In genomic region chr12:8698830-8699330, GRCh38 we compare ENCODE assay signal across 9 cellular contexts. TPM values are rescaled to one million over a fixed set of nuclear protein-coding genes. Genes with fewer than 3 reads are reported as not detected.
DNase-seq lines count a peak whose midpoint lies in the region; ATAC-seq and TF ChIP-seq lines count a peak whose summit lies in the region.
"Had no signal": no experiment of that assay in that cellular context is flagged by ENCODE, and none has a peak within 500 bp of the region (broad histone marks: within the 10 kb centered on the region; RNA-seq: fewer than 3 reads in every experiment).

No MANE protein-coding gene starts in this region.

- peaks cover 7% of the 10 kb centered on the region for H3K27me3 Mint-ChIP-seq in stimulated activated naive CD8-positive, alpha-beta T cell treated with anti-CD3 and anti-CD28 coated beads, Interleukin-15, Interleukin-2, amounts not matched to agents 100 ng/mL and 50 ng/mL, for 24 hours
- H3K27me3 Mint-ChIP-seq in MCF 10A (ENCODE audit: insufficient read depth, unreplicated experiment), result no peaks in the 10 kb centered on the region

- H3K4me1 ChIP-seq in mesenchymal stem cell (ENCODE audit: control insufficient read depth, insufficient read depth, low read depth, low read length) (peaks cover 2% of the 10 kb centered on the region), aorta (ENCODE audit: control insufficient read depth in 1 of 2, insufficient read depth in 2 of 2, low read length in 2 of 2) (peaks cover 2 to 3% of the 10 kb centered on the region in 2 donors)

- no peak overlapping the region for H2BK12ac ChIP-seq in mesenchymal stem cell (ENCODE audit: low read length in 2 of 2)

- H3K9me3 Mint-ChIP-seq in stimulated activated naive CD8-positive, alpha-beta T cell treated with anti-CD3 and anti-CD28 coated beads, Interleukin-15, Interleukin-2, amounts not matched to agents 100 ng/mL and 50 ng/mL, for 24 hours, result no peaks in the 10 kb centered on the region
- no peaks in the 10 kb centered on the region for H3K9me3 Mint-ChIP-seq in MCF 10A (ENCODE audit: unreplicated experiment)

- peaks cover 2% of the 10 kb centered on the region for H3K79me1 ChIP-seq in mesenchymal stem cell (replicated peaks; ENCODE audit: low read length, poor library complexity, severe bottlenecking)

- peak overlapping the region in 1 of 2 experiments; percentile 34 for H3K18ac ChIP-seq in mesenchymal stem cell (ENCODE audit: low read depth in 1 of 2, low read length in 2 of 2)

- no peak overlapping the region for H3K14ac ChIP-seq in mesenchymal stem cell (ENCODE audit: low read length in 2 of 2)

- H2BK15ac ChIP-seq in mesenchymal stem cell (ENCODE audit: low read depth, poor library complexity, severe bottlenecking), result no peak overlapping the region

- no peaks in the 10 kb centered on the region for H3K9me3 ChIP-seq in mesenchymal stem cell (ENCODE audit: control insufficient read depth, low read length)
- no peaks in the 10 kb centered on the region for H3K9me3 ChIP-seq in aorta (ENCODE audit: control insufficient read depth, low read length)

- no peak overlapping the region for H2AK5ac ChIP-seq in mesenchymal stem cell (ENCODE audit: low read length, severe bottlenecking)

- H2BK5ac ChIP-seq in mesenchymal stem cell (ENCODE audit: low read depth, low read length, poor library complexity, severe bottlenecking), result no peak overlapping the region

- no peak overlapping the region for H3K23ac ChIP-seq in mesenchymal stem cell (ENCODE audit: low read length in 2 of 2)

- intact Hi-C loops in MCF 10A (cut with micrococcal nuclease) (loop anchor here (5.0 kb wide), 1 partner anchor 248 kb away; the partner anchor contains the start of gene M6PR), aorta (cut with DNase I) (loop anchor here (5.0 kb wide), 2 partner anchors 38 to 78 kb away; no protein-coding TSS in a partner anchor)

- H3K27ac ChIP-seq in mesenchymal stem cell (ENCODE audit: low read length, poor library complexity, severe bottlenecking) (peak overlapping the region; percentile 10), aorta (ENCODE audit: low read depth in 1 of 2, low read length in 2 of 2) (no peak overlapping the region)

- no peaks in the 10 kb centered on the region for H3K36me3 ChIP-seq in mesenchymal stem cell (ENCODE audit: control insufficient read depth in 1 of 2, insufficient read depth in 2 of 2, low read depth in 1 of 2, low read length in 2 of 2)
- no peaks in the 10 kb centered on the region for H3K36me3 ChIP-seq in aorta (ENCODE audit: control insufficient read depth in 1 of 2, insufficient read depth in 2 of 2, low read length in 1 of 2)

- H3K27ac Mint-ChIP-seq in stimulated activated naive CD8-positive, alpha-beta T cell treated with anti-CD3 and anti-CD28 coated beads, Interleukin-15, Interleukin-2, amounts not matched to agents 100 ng/mL and 50 ng/mL, for 24 hours, result peak overlapping the region; percentile 49
- H3K27ac Mint-ChIP-seq in MCF 10A (ENCODE audit: low read depth, unreplicated experiment), result peak overlapping the region; percentile 46

- no peak overlapping the region for H2BK120ac ChIP-seq in mesenchymal stem cell (ENCODE audit: low read depth, low read length)

- peak overlapping the region; percentile 84 for H3K4me3 Mint-ChIP-seq in stimulated activated naive CD8-positive, alpha-beta T cell treated with anti-CD3 and anti-CD28 coated beads, Interleukin-15, Interleukin-2, amounts not matched to agents 100 ng/mL and 50 ng/mL, for 24 hours
- H3K4me3 Mint-ChIP-seq in MCF 10A (ENCODE audit: unreplicated experiment), result peak overlapping the region; percentile 93

- no peaks in the 10 kb centered on the region for H3K36me3 Mint-ChIP-seq in stimulated activated naive CD8-positive, alpha-beta T cell treated with anti-CD3 and anti-CD28 coated beads, Interleukin-15, Interleukin-2, amounts not matched to agents 100 ng/mL and 50 ng/mL, for 24 hours (ENCODE audit: low read depth)
- no peaks in the 10 kb centered on the region for H3K36me3 Mint-ChIP-seq in MCF 10A (ENCODE audit: insufficient read depth, unreplicated experiment)

- no peaks in the 10 kb centered on the region for H3K27me3 ChIP-seq in mesenchymal stem cell (ENCODE audit: control insufficient read depth in 1 of 2, insufficient read depth in 1 of 2, low read length in 2 of 2)
- no peaks in the 10 kb centered on the region for H3K27me3 ChIP-seq in aorta (ENCODE audit: control insufficient read depth in 1 of 2, insufficient read depth in 2 of 2, low read length in 1 of 2)

- no peak for TF ChIP-seq CTCF in MCF 10A (IDR thresholded peaks at IDR 0.05; ENCODE audit: unreplicated experiment)

- no peak for DNase-seq in stimulated activated naive CD8-positive, alpha-beta T cell treated with anti-CD3 and anti-CD28 coated beads, Interleukin-15, Interleukin-2, amounts not matched to agents 100 U/mL and 50 U/mL, for 24 hours
- DNase-seq in MCF 10A (ENCODE audit: unreplicated experiment) (no peak), mesenchymal stem cell (peak; percentile 60), aorta (no peak)
- DNase-seq: SHP77 had no signal

- POLR2A ChIA-PET in MCF 10A (lab: Yijun Ruan, JAX), result interaction anchor here (0.7 to 1.9 kb wide), 2 partner anchors 11 to 665 kb away, joined by 3 to 12 read pairs; no protein-coding TSS in a partner anchor

- H3K4ac ChIP-seq in mesenchymal stem cell (ENCODE audit: low read depth in 1 of 2, low read length in 2 of 2), result no peak overlapping the region

- BruUV-seq in MCF 10A (replicated peaks; lab: Mats Ljungman, UMichigan), result TSS peak; percentile 29

- H3K4me1 Mint-ChIP-seq in stimulated activated naive CD8-positive, alpha-beta T cell treated with anti-CD3 and anti-CD28 coated beads, Interleukin-15, Interleukin-2, amounts not matched to agents 100 ng/mL and 50 ng/mL, for 24 hours (ENCODE audit: low read depth), result peaks cover 22% of the 10 kb centered on the region
- H3K4me1 Mint-ChIP-seq in MCF 10A (ENCODE audit: insufficient read depth, unreplicated experiment), result peaks cover 13% of the 10 kb centered on the region

- CTCF ChIA-PET in MCF 10A (lab: Yijun Ruan, JAX), result no interaction called here

- H3K4me2 ChIP-seq in mesenchymal stem cell (ENCODE audit: low read length, poor library complexity, severe bottlenecking), result peak overlapping the region; percentile 77

- ATAC-seq in stimulated activated naive CD8-positive, alpha-beta T cell treated with anti-CD3 and anti-CD28 coated beads, Interleukin-15, Interleukin-2, amounts not matched to agents 100 U/mL and 50 U/mL, for 24 hours, result no peak
- ATAC-seq in aorta (ENCODE audit: low FRiP score) (no peak), HG03175 (IDR thresholded peaks at IDR 0.05; ENCODE audit: unreplicated experiment) (no peak), HG02763 (IDR thresholded peaks at IDR 0.05; ENCODE audit: unreplicated experiment) (no peak), HG02623 (IDR thresholded peaks at IDR 0.05; ENCODE audit: unreplicated experiment) (no peak)

- H3K4me3 ChIP-seq in mesenchymal stem cell (ENCODE audit: insufficient read depth in 1 of 2, low read depth in 1 of 2, low read length in 2 of 2) (peak overlapping the region; percentile 87 to 92), aorta (ENCODE audit: low read length in 2 of 2) (peak overlapping the region; percentile 83 to 98)

- 17% methylated on average over 2 of the region's 2 CpGs for WGBS in mesenchymal stem cell
- 3% methylated on average over 2 of the region's 2 CpGs for WGBS in aorta, 2 donors

- H3K9ac ChIP-seq in mesenchymal stem cell (ENCODE audit: low read length), result peak overlapping the region; percentile 93

- H2AFZ ChIP-seq in mesenchymal stem cell (ENCODE audit: low read depth, low read length), result no peak overlapping the region

- H4K91ac ChIP-seq in mesenchymal stem cell (ENCODE audit: low read length), result no peak overlapping the region

- no peak overlapping the region for H4K8ac ChIP-seq in mesenchymal stem cell (ENCODE audit: low read length)

RNA-seq across cellular contexts. Expression of gene RIMKLB, which starts 1.1 kb away (rescaled TPM):
- total RNA-seq in MCF 10A (2022) (32.7 and 34.4 TPM in 2 replicates), aorta (100 to 1,000 TPM in 1 of 2 donors, 10 to 100 TPM in 1; 76.2 to 100 TPM)
- polyA plus RNA-seq in mesenchymal stem cell (2013, experiment 1 of 2), result 18.9 TPM
- 18.6 TPM for polyA plus RNA-seq in mesenchymal stem cell (2013, experiment 2 of 2)
- polyA plus RNA-seq in aorta, result 100 to 1,000 TPM in 1 of 2 donors, 10 to 100 TPM in 1; 42.6 to 117 TPM

RNA-seq across cellular contexts. Expression of gene MFAP5, which starts 36.3 kb away (rescaled TPM):
- total RNA-seq in MCF 10A (2022) (0.64 and 1.6 TPM in 2 replicates), aorta (100 to 1,000 TPM in 1 of 2 donors, 10 to 100 TPM in 1; 59.7 to 470 TPM)
- polyA plus RNA-seq in mesenchymal stem cell (2013, experiment 1 of 2), result 0.12 TPM
- polyA plus RNA-seq in mesenchymal stem cell (2013, experiment 2 of 2), result not detected
- polyA plus RNA-seq in aorta, result 10 to 100 TPM in 1 of 2 donors, under 1 TPM in 1; 0.67 to 11.8 TPM

Comparison
In these comparisons a context has a peak if more than half of its experiments do, and no peak if none do; other contexts are left out.
1. RNA of gene MFAP5, which starts 36.3 kb away (total RNA-seq): 59.7 to 470 TPM in aorta; 0.64 to 1.6 TPM in MCF 10A; every median in the first group is over 10 times any median in the second.